ENCODE assay signal across 17 cellular contexts in the genomic region with DNA sequence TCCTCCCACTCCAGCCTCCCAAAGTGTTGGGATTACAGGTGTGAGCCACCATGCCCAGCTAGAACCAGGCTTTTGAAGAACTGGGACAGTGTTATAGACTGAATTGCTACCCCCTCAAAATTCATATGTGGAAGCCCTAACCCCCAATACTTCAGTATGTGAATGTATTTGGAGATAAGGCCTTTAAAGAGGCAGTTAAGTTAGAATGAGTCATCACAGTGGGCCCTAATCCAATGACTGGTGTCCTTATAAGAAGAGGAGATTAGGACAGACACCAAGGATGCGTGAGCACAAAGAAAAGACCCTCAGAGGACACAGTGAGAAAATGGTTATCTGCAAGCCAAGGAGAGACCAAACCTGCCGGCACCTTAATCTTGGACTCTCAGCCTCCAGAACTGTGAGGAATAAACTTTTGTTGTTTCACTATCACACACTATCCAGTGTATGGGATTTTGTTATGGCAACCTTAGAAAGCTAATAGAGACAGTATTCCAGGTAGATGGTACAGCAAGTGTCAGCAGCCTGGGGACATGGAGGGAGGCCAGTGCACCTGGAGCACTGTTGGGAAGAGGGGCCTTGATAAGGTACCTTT. TPM values are rescaled to one million over a fixed set of nuclear protein-coding genes. Genes with fewer than 3 reads are reported as not detected.
DNase-seq lines count a peak whose midpoint lies in the region; ATAC-seq and TF ChIP-seq lines count a peak whose summit lies in the region.
"Had no signal": no experiment of that assay in that cellular context is flagged by ENCODE, and none has a peak within 500 bp of the region (broad histone marks: within the 10 kb centered on the region; RNA-seq: fewer than 3 reads in every experiment).

No MANE protein-coding gene starts in this region.

- H3K27me3 Mint-ChIP-seq in naive thymus-derived CD8-positive, alpha-beta T cell, result no peaks in the 10 kb centered on the region
- H3K27me3 Mint-ChIP-seq: stimulated activated naive CD8-positive, alpha-beta T cell treated with anti-CD3 and anti-CD28 coated beads, Interleukin-15, amount 100 ng/mL, for 72 hours had no signal

- no peak for ATAC-seq in naive thymus-derived CD8-positive, alpha-beta T cell
- no peak for ATAC-seq in GM21723 (IDR thresholded peaks at IDR 0.05; ENCODE audit: unreplicated experiment)
- ATAC-seq: activated T-cell treated with anti-CD3 and anti-CD28 coated beads, Interleukin-2, amount 50 U/mL, for 72 hours; gastrocnemius medialis; pancreas; stimulated activated naive CD8-positive, alpha-beta T cell treated with anti-CD3 and anti-CD28 coated beads, Interleukin-15, amount 100 ng/mL, for 72 hours had no signal

- H3K4me3 ChIP-seq in adipocyte (ENCODE audit: low read length), result no peak overlapping the region
- no peak overlapping the region for H3K4me3 ChIP-seq in fibroblast of the aortic adventitia (ENCODE audit: low read depth, low read length)
- H3K4me3 ChIP-seq: gastrocnemius medialis, HAP-1, pancreas had no signal

- peak overlapping the region; percentile 54 for H3K9ac ChIP-seq in adipocyte (ENCODE audit: low read length)
- H3K9ac ChIP-seq: KMS-11 had no signal

- DNase-seq in A172 (ENCODE audit: low spot score), result peak; percentile 76
- peak in 71 of 76 experiments; percentile 13 to 92 (median 75) for DNase-seq in HUDEP-2 (lab: John Stamatoyannopoulos, UW; ENCODE audit: unreplicated experiment in 76 of 76)
- peak; percentile 47 for DNase-seq in adipocyte (ENCODE audit: low read depth)
- peak; percentile 75 for DNase-seq in fibroblast of the aortic adventitia (ENCODE audit: low read depth)
- no peak for DNase-seq in AG20443 (ENCODE audit: low spot score)
- no peak for DNase-seq in activated CD8-positive, alpha-beta memory T cell treated with anti-CD3 and anti-CD28 coated beads for 24 hours
- no peak for DNase-seq in naive thymus-derived CD8-positive, alpha-beta T cell
- DNase-seq: activated T-cell treated with anti-CD3 and anti-CD28 coated beads, Interleukin-2, amount 50 U/mL, for 72 hours; gastrocnemius medialis; NCI-H187; NCI-H69; pancreas; stimulated activated naive CD8-positive, alpha-beta T cell treated with anti-CD3 and anti-CD28 coated beads, Interleukin-15, amount 100 ng/mL, for 72 hours; T-helper 2 cell had no signal

- no peaks in the 10 kb centered on the region for H3K9me3 Mint-ChIP-seq in naive thymus-derived CD8-positive, alpha-beta T cell
- H3K9me3 Mint-ChIP-seq: activated T-cell treated with anti-CD3 and anti-CD28 coated beads, Interleukin-2, amount 50 U/mL, for 72 hours had no signal

- no peak overlapping the region for H3K4me3 Mint-ChIP-seq in naive thymus-derived CD8-positive, alpha-beta T cell
- H3K4me3 Mint-ChIP-seq: activated T-cell treated with anti-CD3 and anti-CD28 coated beads, Interleukin-2, amount 50 U/mL, for 72 hours; stimulated activated naive CD8-positive, alpha-beta T cell treated with anti-CD3 and anti-CD28 coated beads, Interleukin-15, amount 100 ng/mL, for 72 hours had no signal

- peak overlapping the region in 3 of 10 donors; percentile 1 to 52 (median 29) for H3K27ac Mint-ChIP-seq in naive thymus-derived CD8-positive, alpha-beta T cell
- H3K27ac Mint-ChIP-seq: activated T-cell treated with anti-CD3 and anti-CD28 coated beads, Interleukin-2, amount 50 U/mL, for 72 hours; stimulated activated naive CD8-positive, alpha-beta T cell treated with anti-CD3 and anti-CD28 coated beads, Interleukin-15, amount 100 ng/mL, for 72 hours had no signal

- H3K4me1 Mint-ChIP-seq in naive thymus-derived CD8-positive, alpha-beta T cell, result peaks cover 13 to 30% (median 16%) of the 10 kb centered on the region in 4 donors

- POLR2A ChIA-PET in naive thymus-derived CD8-positive, alpha-beta T cell (lab: Charles Lee), result no interaction called here

- H3K9me3 ChIP-seq in adipocyte (ENCODE audit: control insufficient read depth, low read length), result no peaks in the 10 kb centered on the region
- H3K9me3 ChIP-seq: gastrocnemius medialis, pancreas had no signal

- TF ChIP-seq CTCF in fibroblast of the aortic adventitia (IDR thresholded peaks at IDR 0.05; ENCODE audit: insufficient read depth, low read length), result no peak

- no peaks in the 10 kb centered on the region for H3K36me3 Mint-ChIP-seq in naive thymus-derived CD8-positive, alpha-beta T cell

- peaks cover 62% of the 10 kb centered on the region for H3K4me1 ChIP-seq in adipocyte (ENCODE audit: control insufficient read depth, insufficient read depth, low read length)
- H3K4me1 ChIP-seq: HAP-1 had no signal

- H3K27me3 ChIP-seq in adipocyte (replicated peaks; ENCODE audit: control insufficient read depth, insufficient read depth, low read length), result no peaks in the 10 kb centered on the region
- H3K27me3 ChIP-seq: gastrocnemius medialis, pancreas had no signal

- H3K36me3 ChIP-seq in adipocyte (ENCODE audit: control insufficient read depth, insufficient read depth, low read length, severe bottlenecking), result no peaks in the 10 kb centered on the region
- H3K36me3 ChIP-seq: gastrocnemius medialis, HAP-1, pancreas had no signal

RNA-seq across cellular contexts. Expression of gene ERGIC1, which starts 31.4 kb away (rescaled TPM):
- total RNA-seq in A172 (2014; rRNA removed; shearing (Covaris generic)), result 87.2 and 91.6 TPM in 2 replicates
- 21.7 and 193 TPM in 2 replicates for total RNA-seq in fibroblast of the aortic adventitia (ENCODE audit: low replicate concordance)
- total RNA-seq in naive thymus-derived CD8-positive, alpha-beta T cell, result 10 to 100 TPM; 68.0 to 74.4 TPM
- polyA plus RNA-seq in naive thymus-derived CD8-positive, alpha-beta T cell, result 10 to 100 TPM; 18.4 to 23.8 (median 21.5) TPM

RNA-seq across cellular contexts. Expression of gene DUSP1, which starts 31.7 kb away (rescaled TPM):
- 42.5 and 58.2 TPM in 2 replicates for total RNA-seq in A172 (2014; rRNA removed; shearing (Covaris generic))
- total RNA-seq in fibroblast of the aortic adventitia (ENCODE audit: low replicate concordance), result 22.2 and 44.1 TPM in 2 replicates
- total RNA-seq in naive thymus-derived CD8-positive, alpha-beta T cell, result 10 to 100 TPM; 23.5 to 24.1 TPM
- 100 to 1,000 TPM; 102 to 660 (median 258) TPM for polyA plus RNA-seq in naive thymus-derived CD8-positive, alpha-beta T cell

Comparison
In these comparisons a context has a peak if more than half of its experiments do, and no peak if none do; other contexts are left out.
1. DNase-seq: peak in A172 (single experiment), HUDEP-2 (71 of 76), adipocyte (single experiment) and fibroblast of the aortic adventitia (single experiment); none in AG20443 (single experiment), activated CD8-positive, alpha-beta memory T cell treated with anti-CD3 and anti-CD28 coated beads for 24 hours (single experiment) and naive thymus-derived CD8-positive, alpha-beta T cell (0 of 10).